Comparison of ENCODE assay signal across 1 cellular context in the genomic region with DNA sequence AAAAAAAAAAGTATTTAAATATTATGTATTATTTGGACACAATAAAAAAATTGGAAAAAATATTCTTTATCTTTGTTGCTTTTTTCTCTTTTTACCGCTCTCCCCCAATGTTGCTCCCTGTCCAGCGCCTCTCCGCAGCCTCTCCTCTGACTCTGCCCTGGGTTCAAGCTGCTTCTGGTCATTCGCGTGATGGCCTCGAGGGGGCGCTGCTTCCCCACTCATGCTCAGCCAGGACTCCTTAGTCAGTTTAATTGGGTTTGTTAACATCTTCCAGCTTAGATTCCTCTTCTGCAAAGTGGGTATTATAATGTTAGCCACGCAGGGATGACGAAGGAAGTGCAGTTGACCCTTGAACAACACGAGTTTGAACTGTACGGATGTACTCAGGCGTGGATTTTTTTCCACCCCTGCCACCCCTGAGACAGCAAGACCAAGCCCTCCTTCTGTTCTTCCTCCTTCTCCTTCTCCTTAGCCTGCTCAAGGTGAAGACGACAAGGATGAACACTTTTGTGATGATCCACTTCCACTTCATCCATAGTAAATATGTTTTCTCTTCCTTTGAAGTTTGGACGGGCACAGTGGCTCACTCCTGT.
TF ChIP-seq lines count a peak whose summit lies in the region.

No MANE protein-coding gene starts in this region.

TF ChIP-seq in K562, 482 proteins besides CTCF, POLR2A, EP300 and RAD21 (continues in another document):
- TF ChIP-seq CTCFL (IDR thresholded peaks at IDR 0.05; ENCODE audit: borderline replicate concordance, insufficient read depth, low read depth, low read length, poor library complexity, severe bottlenecking) (no peak), NONO (IDR thresholded peaks at IDR 0.05; ENCODE audit: low read depth in 2 of 2, low read length in 1 of 2) (peak in 1 of 2 experiments; percentile 22; a peak in 1 of 4 replicates), CC2D1A (IDR thresholded peaks at IDR 0.05) (0 out of 2 replicates have a peak, but pooled peaks have one; percentile 25), TOE1 (IDR thresholded peaks at IDR 0.05; ENCODE audit: borderline replicate concordance) (no peak), TOE1 (CRISPR knock-in tag; IDR thresholded peaks at IDR 0.05; ENCODE audit: borderline replicate concordance, low read depth) (no peak), CREM (IDR thresholded peaks at IDR 0.05; ENCODE audit: low read depth) (0 out of 2 replicates have a peak, but pooled peaks have one; percentile 24), ADNP (tag; IDR thresholded peaks at IDR 0.05) (peak; percentile 31; the same call in 1 of the 2 replicates), HMGN3 (IDR thresholded peaks at IDR 0.05; ENCODE audit: borderline replicate concordance, extremely low read depth, insufficient read length, low read depth, low read length) (no peak), ZBTB5 (IDR thresholded peaks at IDR 0.05) (no peak), ZNF436 (CRISPR knock-in tag; IDR thresholded peaks at IDR 0.05) (no peak), ZBTB40 (IDR thresholded peaks at IDR 0.05) (no peak), ZBTB40 (CRISPR knock-in tag; IDR thresholded peaks at IDR 0.05) (no peak), ETV1 (tag; conservative IDR thresholded peaks at IDR 0.05; ENCODE audit: low read depth) (no peak), ZNF561 (CRISPR knock-in tag; conservative IDR thresholded peaks at IDR 0.05) (no peak), RB1 (IDR thresholded peaks at IDR 0.05; ENCODE audit: low read depth) (0 out of 2 replicates have a peak, but pooled peaks have one; percentile 26), BACH1 (tag; IDR thresholded peaks at IDR 0.05) (no peak), ZNF431 (CRISPR knock-in tag; IDR thresholded peaks at IDR 0.05) (no peak), ARID2 (IDR thresholded peaks at IDR 0.05) (0 out of 2 replicates have a peak, but pooled peaks have one; percentile 41), ZFP91 (CRISPR knock-in tag; IDR thresholded peaks at IDR 0.05) (no peak), MAFF (IDR thresholded peaks at IDR 0.05; ENCODE audit: low read length) (no peak), FOXM1 (IDR thresholded peaks at IDR 0.05; ENCODE audit: low read depth) (no peak), FOXM1 (CRISPR knock-in tag; IDR thresholded peaks at IDR 0.05; ENCODE audit: low read depth) (no peak), JUND (IDR thresholded peaks at IDR 0.05; ENCODE audit: borderline replicate concordance, low read depth, low read length) (0 out of 2 replicates have a peak, but pooled peaks have one; percentile 16), JUND (tag; IDR thresholded peaks at IDR 0.05; ENCODE audit: borderline replicate concordance, low read depth, low read length) (no peak), ZBTB7A (IDR thresholded peaks at IDR 0.05; ENCODE audit: borderline replicate concordance, control insufficient read depth, low read depth, low read length) (no peak), SMC3 (conservative IDR thresholded peaks at IDR 0.05; ENCODE audit: insufficient read depth, low read depth, low read length) (peak; percentile 60), XRCC5 (IDR thresholded peaks at IDR 0.05; ENCODE audit: low read depth, low read length) (peak; percentile 59; the same call in 1 of the 2 replicates), GABPB1 (CRISPR knock-in tag; IDR thresholded peaks at IDR 0.05) (no peak), NFE2L1 (tag; IDR thresholded peaks at IDR 0.05; ENCODE audit: borderline replicate concordance, low read depth) (no peak), MAZ (CRISPR knock-in tag; conservative IDR thresholded peaks at IDR 0.05 in 1 of 2, IDR thresholded peaks at IDR 0.05 in 1 of 2) (no peak), GABPB2 (CRISPR knock-in tag; conservative IDR thresholded peaks at IDR 0.05) (no peak), ZEB2 (IDR thresholded peaks at IDR 0.05) (no peak), KDM1A (IDR thresholded peaks at IDR 0.05) (no peak), TAF1 (IDR thresholded peaks at IDR 0.05; ENCODE audit: control insufficient read depth, extremely low read depth, insufficient read depth, low read length, severe bottlenecking) (no peak), KLF13 (tag; IDR thresholded peaks at IDR 0.05; ENCODE audit: borderline replicate concordance, low read depth) (no peak), PHB2 (IDR thresholded peaks at IDR 0.05; ENCODE audit: low read depth) (no peak), ELK3 (CRISPR knock-in tag; IDR thresholded peaks at IDR 0.05) (no peak), ZNF384 (IDR thresholded peaks at IDR 0.05; ENCODE audit: low read depth, low read length) (peak; percentile 39; the same call in 1 of the 2 replicates), CTBP1 (IDR thresholded peaks at IDR 0.05; ENCODE audit: borderline replicate concordance) (no peak)
- TF ChIP-seq, protein P1, sequence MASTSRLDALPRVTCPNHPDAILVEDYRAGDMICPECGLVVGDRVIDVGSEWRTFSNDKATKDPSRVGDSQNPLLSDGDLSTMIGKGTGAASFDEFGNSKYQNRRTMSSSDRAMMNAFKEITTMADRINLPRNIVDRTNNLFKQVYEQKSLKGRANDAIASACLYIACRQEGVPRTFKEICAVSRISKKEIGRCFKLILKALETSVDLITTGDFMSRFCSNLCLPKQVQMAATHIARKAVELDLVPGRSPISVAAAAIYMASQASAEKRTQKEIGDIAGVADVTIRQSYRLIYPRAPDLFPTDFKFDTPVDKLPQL (IDR thresholded peaks at IDR 0.05; ENCODE audit: extremely low read depth, insufficient read length), result no peak
- TF ChIP-seq, protein P2, sequence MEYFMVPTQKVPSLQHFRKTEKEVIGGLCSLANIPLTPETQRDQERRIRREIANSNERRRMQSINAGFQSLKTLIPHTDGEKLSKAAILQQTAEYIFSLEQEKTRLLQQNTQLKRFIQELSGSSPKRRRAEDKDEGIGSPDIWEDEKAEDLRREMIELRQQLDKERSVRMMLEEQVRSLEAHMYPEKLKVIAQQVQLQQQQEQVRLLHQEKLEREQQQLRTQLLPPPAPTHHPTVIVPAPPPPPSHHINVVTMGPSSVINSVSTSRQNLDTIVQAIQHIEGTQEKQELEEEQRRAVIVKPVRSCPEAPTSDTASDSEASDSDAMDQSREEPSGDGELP (CRISPR knock-in tag; IDR thresholded peaks at IDR 0.05; ENCODE audit: borderline replicate concordance), result peak; percentile 13; the same call in 1 of the 2 replicates
